9 cellular contexts compared by ENCODE assay signal in genomic region chrX:20224814-20225487, GRCh38. TPM values are rescaled to one million over a fixed set of nuclear protein-coding genes. Genes with fewer than 3 reads are reported as not detected.
A peak's percentile ranks its signal among the peaks of the same experiment; 100 is the strongest.
DNase-seq lines count a peak whose midpoint lies in the region; ATAC-seq and TF ChIP-seq lines count a peak whose summit lies in the region.
"Had no signal": no experiment of that assay in that cellular context is flagged by ENCODE, and none has a peak within 500 bp of the region (broad histone marks: within the 10 kb centered on the region; RNA-seq: fewer than 3 reads in every experiment).

No MANE protein-coding gene starts in this region.

- no peak overlapping the region for H2BK5ac ChIP-seq in trophoblast cell (ENCODE audit: low read depth, low read length, poor library complexity)

- no peak overlapping the region for H3K4me3 ChIP-seq in trophoblast cell (ENCODE audit: low read depth, low read length)
- H3K4me3 ChIP-seq in neural progenitor cell = no peak overlapping the region

- H3K27ac ChIP-seq in trophoblast cell (ENCODE audit: low read depth, low read length) (no peak overlapping the region), neural progenitor cell (no peak overlapping the region)

- H3K4me1 ChIP-seq in trophoblast cell (ENCODE audit: control insufficient read depth in 1 of 2, insufficient read depth in 2 of 2, low read length in 2 of 2) = no peaks in the 10 kb centered on the region
- no peaks in the 10 kb centered on the region for H3K4me1 ChIP-seq in neural progenitor cell

- no peak overlapping the region for H3K18ac ChIP-seq in trophoblast cell (ENCODE audit: low read length)

- H4K8ac ChIP-seq in trophoblast cell (ENCODE audit: low read depth, low read length) = no peak overlapping the region

- H3K9ac ChIP-seq in trophoblast cell (ENCODE audit: low read length) (no peak overlapping the region), neural progenitor cell (no peak overlapping the region)

- no peak overlapping the region for H4K91ac ChIP-seq in trophoblast cell (ENCODE audit: low read depth, low read length)

- intact Hi-C loops in Right ventricle myocardium superior (cut with DNase I) (loop anchor here (5.0 kb wide), 1 partner anchor 42 kb away; the partner anchor contains the start of gene RPS6KA3), cardiac septum (cut with DNase I) (no loop called here)

- no peaks in the 10 kb centered on the region for H3F3A ChIP-seq in neural progenitor cell (ENCODE audit: low read depth)

- no peak overlapping the region for H3K14ac ChIP-seq in trophoblast cell (ENCODE audit: low read length)

- no peaks in the 10 kb centered on the region for H3K9me3 Mint-ChIP-seq in activated T-cell treated with anti-CD3 and anti-CD28 coated beads, Interleukin-2, amount 50 U/mL, for 72 hours
- no peaks in the 10 kb centered on the region for H3K9me3 Mint-ChIP-seq in neural progenitor cell

- peak; percentile 82 for ATAC-seq in Right ventricle myocardium superior (ENCODE audit: poor library complexity)
- peak; percentile 82 for ATAC-seq in HG02884 (IDR thresholded peaks at IDR 0.05; ENCODE audit: unreplicated experiment)
- ATAC-seq in activated T-cell treated with anti-CD3 and anti-CD28 coated beads, Interleukin-2, amount 50 U/mL, for 72 hours (replicated peaks in 1 of 2) = peak; percentile 93 to 96
- peak; percentile 95 for ATAC-seq in stimulated activated naive CD8-positive, alpha-beta T cell treated with anti-CD3 and anti-CD28 coated beads, Interleukin-15, Interleukin-2, amounts not matched to agents 100 U/mL and 50 U/mL, for 24 hours

- H2BK12ac ChIP-seq in trophoblast cell (ENCODE audit: low read length) = no peak overlapping the region

- no peak overlapping the region for H4K12ac ChIP-seq in trophoblast cell (ENCODE audit: low read depth, low read length)

- no peaks in the 10 kb centered on the region for H3K27me3 ChIP-seq in trophoblast cell (ENCODE audit: insufficient read depth, low read length)
- H3K27me3 ChIP-seq in neural progenitor cell = no peaks in the 10 kb centered on the region

- no peaks in the 10 kb centered on the region for H3K79me1 ChIP-seq in trophoblast cell (ENCODE audit: low read length)

- H3K23ac ChIP-seq in trophoblast cell (ENCODE audit: low read length) = no peak overlapping the region

- H3K79me2 ChIP-seq in trophoblast cell (ENCODE audit: control insufficient read depth, insufficient read depth, low read length, poor library complexity) (no peaks in the 10 kb centered on the region), neural progenitor cell (ENCODE audit: low read depth) (no peaks in the 10 kb centered on the region)

- H3K27ac Mint-ChIP-seq in activated T-cell treated with anti-CD3 and anti-CD28 coated beads, Interleukin-2, amount 50 U/mL, for 72 hours = peak overlapping the region; percentile 66
- H3K27ac Mint-ChIP-seq in neural progenitor cell = no peak overlapping the region

- WGBS in trophoblast cell (ENCODE audit: extremely low coverage, insufficient coverage, insufficient read length) = no CpG with 5 or more reads among the region's 2 CpGs

- no peak overlapping the region for H2AK5ac ChIP-seq in trophoblast cell (ENCODE audit: low read length)

- H3K9me3 ChIP-seq in trophoblast cell (ENCODE audit: insufficient read depth, low read depth, low read length) = no peaks in the 10 kb centered on the region
- no peaks in the 10 kb centered on the region for H3K9me3 ChIP-seq in neural progenitor cell (ENCODE audit: low read depth)

- peaks cover 3 to 8% of the 10 kb centered on the region in 2 donors for H3K36me3 Mint-ChIP-seq in activated T-cell treated with anti-CD3 and anti-CD28 coated beads, Interleukin-2, amount 50 U/mL, for 72 hours (ENCODE audit: insufficient read depth in 2 of 2)
- H3K36me3 Mint-ChIP-seq in neural progenitor cell = peaks cover 9% of the 10 kb centered on the region

- DNase-seq in Right ventricle myocardium superior (no peak), cardiac septum (ENCODE audit: low spot score) (no peak), hypothalamus (lab: John Stamatoyannopoulos, UW) (no peak), trophoblast cell (no peak), neural progenitor cell (ENCODE audit: low spot score) (no peak)
- DNase-seq in activated T-cell treated with anti-CD3 and anti-CD28 coated beads, Interleukin-2, amount 50 U/mL, for 72 hours = peak in 1 of 2 donors; percentile 3
- no peak for DNase-seq in stimulated activated naive CD8-positive, alpha-beta T cell treated with anti-CD3 and anti-CD28 coated beads, Interleukin-15, Interleukin-2, amounts not matched to agents 100 U/mL and 50 U/mL, for 24 hours
- DNase-seq: DND-41 had no signal

- no peaks in the 10 kb centered on the region for H4K20me1 ChIP-seq in neural progenitor cell (ENCODE audit: low read depth)

- H3K27me3 Mint-ChIP-seq in activated T-cell treated with anti-CD3 and anti-CD28 coated beads, Interleukin-2, amount 50 U/mL, for 72 hours (ENCODE audit: low read depth) = peaks cover 14% of the 10 kb centered on the region
- no peaks in the 10 kb centered on the region for H3K27me3 Mint-ChIP-seq in neural progenitor cell (ENCODE audit: insufficient read depth, low read depth)

- no peak overlapping the region for H2BK120ac ChIP-seq in trophoblast cell (ENCODE audit: insufficient read depth, low read length, poor library complexity)

- peak overlapping the region; percentile 6 to 20 for H3K4me3 Mint-ChIP-seq in activated T-cell treated with anti-CD3 and anti-CD28 coated beads, Interleukin-2, amount 50 U/mL, for 72 hours
- no peak overlapping the region for H3K4me3 Mint-ChIP-seq in neural progenitor cell

- peaks cover 0 to 1% of the 10 kb centered on the region in 2 experiments for H3K36me3 ChIP-seq in trophoblast cell (ENCODE audit: control insufficient read depth in 1 of 2, insufficient read depth in 2 of 2, low read length in 2 of 2)
- no peaks in the 10 kb centered on the region for H3K36me3 ChIP-seq in neural progenitor cell

- H3K4me1 Mint-ChIP-seq in activated T-cell treated with anti-CD3 and anti-CD28 coated beads, Interleukin-2, amount 50 U/mL, for 72 hours (ENCODE audit: low read depth) = peaks cover 36% of the 10 kb centered on the region
- no peaks in the 10 kb centered on the region for H3K4me1 Mint-ChIP-seq in neural progenitor cell

- no peak overlapping the region for H3K4ac ChIP-seq in trophoblast cell (ENCODE audit: low read depth, low read length)

- no peak for TF ChIP-seq CTCF in neural progenitor cell (IDR thresholded peaks at IDR 0.05)

- H2AFZ ChIP-seq in trophoblast cell (ENCODE audit: insufficient read depth, low read length, poor library complexity) (no peak overlapping the region), neural progenitor cell (replicated peaks) (no peak overlapping the region)

- H3K4me2 ChIP-seq in trophoblast cell (ENCODE audit: low read length) = no peak overlapping the region
- H3K4me2 ChIP-seq in neural progenitor cell = no peak overlapping the region

RNA-seq across cellular contexts. Expression of gene RPS6KA3, which starts 41.8 kb away (rescaled TPM):
- total RNA-seq in Right ventricle myocardium superior (33.5 TPM), cardiac septum (40.4 TPM), neural progenitor cell (ENCODE audit: low replicate concordance) (20.9 and 32.2 TPM in 2 replicates)
- 10 to 100 TPM; 49.4 to 54.4 TPM for total RNA-seq in activated T-cell treated with anti-CD3 and anti-CD28 coated beads, Interleukin-2, amount 50 U/mL, for 72 hours
- polyA plus RNA-seq in trophoblast cell (2013) = 12.1 and 12.6 TPM in 2 replicates
